ENCODE assay signal across 16 cellular contexts in genomic region chr4:86443495-86443894, GRCh38.
DNase-seq lines count a peak whose midpoint lies in the region; ATAC-seq and TF ChIP-seq lines count a peak whose summit lies in the region.
"Had no signal": no experiment of that assay in that cellular context is flagged by ENCODE, and none has a peak within 500 bp of the region (broad histone marks: within the 10 kb centered on the region; RNA-seq: fewer than 3 reads in every experiment).

No MANE protein-coding gene starts in this region.

- peaks cover 35% of the 10 kb centered on the region for H3K4me1 Mint-ChIP-seq in WTC11

- intact Hi-C loops in prostate gland (cut with DNase I): no loop called here

- H3K36me3 Mint-ChIP-seq in WTC11: peaks cover 31% of the 10 kb centered on the region

- no peak for TF ChIP-seq CTCF in GM12865 (IDR thresholded peaks at IDR 0.05; ENCODE audit: insufficient read depth, low read depth, low read length, missing control alignments)
- no peak for TF ChIP-seq CTCF in WTC11 (IDR thresholded peaks at IDR 0.05)
- TF ChIP-seq CTCF in prostate gland (IDR thresholded peaks at IDR 0.05): no peak

- WGBS in prostate gland: 66% methylated on average over 8 of the region's 8 CpGs

- H3K4me3 ChIP-seq in GM12865 (ENCODE audit: low read depth, low read length) (no peak overlapping the region), iPS-20b (ENCODE audit: low read length) (no peak overlapping the region), prostate gland (no peak overlapping the region)
- H3K4me3 ChIP-seq: K562 had no signal

- H3K27me3 ChIP-seq in iPS-20b (ENCODE audit: insufficient read depth, low read length): no peaks in the 10 kb centered on the region
- no peaks in the 10 kb centered on the region for H3K27me3 ChIP-seq in prostate gland (replicated peaks; ENCODE audit: insufficient read depth)

- DNase-seq in GM12865 (ENCODE audit: low read depth) (peak; percentile 18), WTC11 (ENCODE audit: low spot score) (no peak), prostate gland (ENCODE audit: low spot score) (peak; percentile 24), RKO (ENCODE audit: low spot score) (no peak), NCI-H146 treated with DMSO at 0.1 percent for 48 hours (lab: John Stamatoyannopoulos, UW; ENCODE audit: unreplicated experiment) (no peak), ecto neural progenitor cell (ENCODE audit: low spot score) (no peak)
- DNase-seq: DMS 273 treated with DMSO at 0.1 percent for 48 hours, HCEC 1CT, NCI-H1048, NCI-H1694 treated with DMSO at 0.1 percent for 48 hours, NCI-H748 treated with DMSO at 0.1 percent for 48 hours, SHP77 had no signal

- H3K27ac ChIP-seq in iPS-20b (ENCODE audit: low read length) (peak overlapping the region; percentile 36), prostate gland (peak overlapping the region in 1 of 2 donors; percentile 43)

- H3K9ac ChIP-seq in iPS-20b (ENCODE audit: low read depth, low read length): no peak overlapping the region

- TF ChIP-seq POLR2A in prostate gland (IDR thresholded peaks at IDR 0.05): no peak

- peaks cover 20% of the 10 kb centered on the region for H3K4me1 ChIP-seq in iPS-20b (ENCODE audit: insufficient read depth, low read length)
- no peaks in the 10 kb centered on the region for H3K4me1 ChIP-seq in prostate gland (replicated peaks)

- H3K4me3 Mint-ChIP-seq in WTC11: no peak overlapping the region

- CTCF ChIA-PET in WTC11 (lab: Charles Lee): no interaction called here

- POLR2A ChIA-PET in WTC11 (lab: Charles Lee): no interaction called here

- H3K27ac Mint-ChIP-seq in WTC11: peak overlapping the region; percentile 41

- ATAC-seq in WTC11 (no peak), HG02840 (IDR thresholded peaks at IDR 0.05; ENCODE audit: low FRiP score, unreplicated experiment) (no peak)
- ATAC-seq: K562, Panc1 had no signal

- H3K36me3 ChIP-seq in iPS-20b (ENCODE audit: insufficient read depth, low read depth, low read length) (no peaks in the 10 kb centered on the region), prostate gland (no peaks in the 10 kb centered on the region)

- H3K27me3 Mint-ChIP-seq in WTC11 (ENCODE audit: low read depth): no peaks in the 10 kb centered on the region

- H3K9me3 ChIP-seq in iPS-20b (ENCODE audit: insufficient read depth, low read depth, low read length) (no peaks in the 10 kb centered on the region; the same call in 1 of the 2 replicates), prostate gland (no peaks in the 10 kb centered on the region)

- H3K9me3 Mint-ChIP-seq in WTC11: peaks cover 37% of the 10 kb centered on the region

TF ChIP-seq in WTC11, 78 proteins besides CTCF, POLR2A, EP300 and RAD21 (continues in another document):
- no peak for TF ChIP-seq IRF1 (CRISPR knock-in tag; IDR thresholded peaks at IDR 0.05)
- no peak for TF ChIP-seq TCF7 (CRISPR knock-in tag; IDR thresholded peaks at IDR 0.05; ENCODE audit: low read depth)
- TF ChIP-seq CBFB (CRISPR knock-in tag; IDR thresholded peaks at IDR 0.05; ENCODE audit: low read depth): no peak
- TF ChIP-seq MLX (CRISPR knock-in tag; IDR thresholded peaks at IDR 0.05): no peak
- no peak for TF ChIP-seq JAZF1 (CRISPR knock-in tag; IDR thresholded peaks at IDR 0.05)
- TF ChIP-seq PRDM15 (CRISPR knock-in tag; IDR thresholded peaks at IDR 0.05): no peak
- no peak for TF ChIP-seq AFF4 (CRISPR knock-in tag; IDR thresholded peaks at IDR 0.05; ENCODE audit: borderline replicate concordance)
- TF ChIP-seq FOXP1 (CRISPR knock-in tag; IDR thresholded peaks at IDR 0.05; ENCODE audit: borderline replicate concordance): no peak
- TF ChIP-seq CDX4 (CRISPR knock-in tag; IDR thresholded peaks at IDR 0.05; ENCODE audit: borderline replicate concordance): no peak
- no peak for TF ChIP-seq FOXP4 (CRISPR knock-in tag; IDR thresholded peaks at IDR 0.05)
- no peak for TF ChIP-seq ZNF317 (CRISPR knock-in tag; IDR thresholded peaks at IDR 0.05; ENCODE audit: borderline replicate concordance, low read depth)
- TF ChIP-seq ZBTB21 (CRISPR knock-in tag; IDR thresholded peaks at IDR 0.05; ENCODE audit: borderline replicate concordance): no peak

Comparison
In these comparisons a context has a peak if more than half of its experiments do, and no peak if none do; other contexts are left out.
1. DNase-seq: peak in GM12865 (single experiment) and prostate gland (single experiment); none in WTC11 (single experiment), RKO (single experiment), NCI-H146 treated with DMSO at 0.1 percent for 48 hours (single experiment) and ecto neural progenitor cell (single experiment).